1 cellular context compared by ENCODE assay signal in genomic region chr9:127802576-127803443, GRCh38.
TF ChIP-seq lines count a peak whose summit lies in the region.

Gene FPGS, plus strand, starts transcription at chr9:127802882. Its CDS starts 43 bp downstream, at chr9:127802925.

TF ChIP-seq in HepG2, 621 proteins besides CTCF, POLR2A, EP300 and RAD21 (continued from another document and continues in another):
- TF ChIP-seq ZNF709 (CRISPR knock-in tag; IDR thresholded peaks at IDR 0.05) (no peak), ZNF674 (CRISPR knock-in tag; IDR thresholded peaks at IDR 0.05; ENCODE audit: low read depth) (peak; percentile 86; the same call in 1 of the 2 replicates), ZNF263 (CRISPR knock-in tag; IDR thresholded peaks at IDR 0.05) (no peak), SIN3A (IDR thresholded peaks at IDR 0.05; ENCODE audit: borderline replicate concordance, low read depth, low read length) (no peak), ZNF639 (CRISPR knock-in tag; conservative IDR thresholded peaks at IDR 0.05) (0 out of 2 replicates have a peak, but pooled peaks have one; percentile 29), HOMEZ (CRISPR knock-in tag; IDR thresholded peaks at IDR 0.05; ENCODE audit: low read depth) (no peak), RFX1 (IDR thresholded peaks at IDR 0.05) (no peak), ZNF841 (CRISPR knock-in tag; IDR thresholded peaks at IDR 0.05; ENCODE audit: borderline replicate concordance) (no peak), ZNF136 (CRISPR knock-in tag; IDR thresholded peaks at IDR 0.05; ENCODE audit: low read depth) (no peak), HNF1A (IDR thresholded peaks at IDR 0.05; ENCODE audit: low read depth) (no peak), HNF1A (CRISPR knock-in tag; IDR thresholded peaks at IDR 0.05; ENCODE audit: borderline replicate concordance) (peak; percentile 3; the same call in 1 of the 2 replicates), MAF1 (CRISPR knock-in tag; IDR thresholded peaks at IDR 0.05; ENCODE audit: borderline replicate concordance) (no peak), ZNF577 (CRISPR knock-in tag; IDR thresholded peaks at IDR 0.05; ENCODE audit: borderline replicate concordance, low read depth) (no peak), CREM (IDR thresholded peaks at IDR 0.05) (no peak), CREM (CRISPR knock-in tag; IDR thresholded peaks at IDR 0.05) (no peak), NFAT5 (CRISPR knock-in tag; IDR thresholded peaks at IDR 0.05) (0 out of 2 replicates have a peak, but pooled peaks have one; percentile 29), PCBP1 (IDR thresholded peaks at IDR 0.05; ENCODE audit: borderline replicate concordance, low read depth, low read length) (no peak), KIAA2018 (CRISPR knock-in tag; IDR thresholded peaks at IDR 0.05; ENCODE audit: borderline replicate concordance) (no peak), AKAP8 (CRISPR knock-in tag; IDR thresholded peaks at IDR 0.05) (no peak), ZNF766 (CRISPR knock-in tag; IDR thresholded peaks at IDR 0.05; ENCODE audit: borderline replicate concordance) (no peak), RFX3 (CRISPR knock-in tag; IDR thresholded peaks at IDR 0.05) (no peak), SP2 (CRISPR knock-in tag; IDR thresholded peaks at IDR 0.05) (peak; percentile 56; the same call in 1 of the 2 replicates), ZSCAN30 (CRISPR knock-in tag; IDR thresholded peaks at IDR 0.05) (no peak), AFF4 (CRISPR knock-in tag; IDR thresholded peaks at IDR 0.05) (no peak), ZNF839 (CRISPR knock-in tag; IDR thresholded peaks at IDR 0.05; ENCODE audit: borderline replicate concordance) (no peak), MATR3 (CRISPR knock-in tag; IDR thresholded peaks at IDR 0.05) (no peak), FOXK1 (CRISPR knock-in tag; IDR thresholded peaks at IDR 0.05; ENCODE audit: borderline replicate concordance, low read depth) (no peak), SIX1 (CRISPR knock-in tag; IDR thresholded peaks at IDR 0.05; ENCODE audit: borderline replicate concordance) (no peak), MXD4 (CRISPR knock-in tag; IDR thresholded peaks at IDR 0.05) (peak; percentile 97)
